In the genomic region with DNA sequence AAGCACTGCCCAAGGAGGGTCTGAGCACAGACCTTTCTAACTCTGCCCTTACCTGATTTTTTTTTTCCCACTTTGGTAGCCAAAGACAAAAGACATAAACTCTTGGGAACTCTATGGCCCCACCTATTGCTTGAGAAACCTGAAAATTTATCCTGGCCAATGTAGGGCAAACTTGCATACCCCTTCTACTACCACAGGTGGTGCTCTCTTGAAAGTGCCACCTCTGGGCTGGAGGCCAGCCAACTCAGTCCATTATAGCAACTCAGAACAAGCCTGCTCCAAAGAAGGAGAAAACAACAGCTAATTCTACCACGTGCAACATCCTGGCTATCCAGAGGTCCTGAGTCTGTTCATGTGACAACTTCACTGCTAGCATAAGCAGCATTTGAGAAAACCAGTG, we compare ENCODE assay signal across 23 cellular contexts. TPM values are rescaled to one million over a fixed set of nuclear protein-coding genes. Genes with fewer than 3 reads are reported as not detected.
DNase-seq lines count a peak whose midpoint lies in the region; ATAC-seq, FAIRE-seq and TF ChIP-seq lines count a peak whose summit lies in the region.
"Had no signal": no experiment of that assay in that cellular context is flagged by ENCODE, and none has a peak within 500 bp of the region (broad histone marks: within the 10 kb centered on the region; RNA-seq: fewer than 3 reads in every experiment).

No MANE protein-coding gene starts in this region.

- no TSS peak for BruUV-seq in MCF 10A (replicated peaks; lab: Mats Ljungman, UMichigan)

- CTCF ChIA-PET in H1 (lab: Charles Lee; ENCODE audit: partially characterized antibody) (no interaction called here), MCF 10A (lab: Yijun Ruan, JAX) (interaction anchor here (0.6 to 1.4 kb wide), 2 partner anchors 16 to 350 kb away, joined by 4 to 5 read pairs; no protein-coding TSS in a partner anchor)

- no peak overlapping the region for H4K5ac ChIP-seq in H9 (ENCODE audit: insufficient read length, low read depth, low read length)
- no peak overlapping the region for H4K5ac ChIP-seq in H1 (ENCODE audit: insufficient read length, low read depth, low read length)

- POLR2A ChIA-PET in H1 (lab: Charles Lee; ENCODE audit: partially characterized antibody): no interaction called here
- POLR2A ChIA-PET in MCF 10A (lab: Yijun Ruan, JAX): no interaction called here

- H3K36me3 ChIP-seq in BE2C (no peaks in the 10 kb centered on the region), OCI-LY1 (ENCODE audit: insufficient read depth, low read length) (no peaks in the 10 kb centered on the region), H1 (ENCODE audit: control insufficient read depth in 2 of 4, insufficient read depth in 4 of 4, low read length in 3 of 4) (no peaks in the 10 kb centered on the region)

- H3K79me1 ChIP-seq in H9 (ENCODE audit: insufficient read depth, low read depth, low read length, poor library complexity, severe bottlenecking) (no peaks in the 10 kb centered on the region), H1 (ENCODE audit: low read depth, low read length) (no peaks in the 10 kb centered on the region)

- H3K27ac Mint-ChIP-seq in H9 (no peak overlapping the region), MCF 10A (ENCODE audit: low read depth, unreplicated experiment) (no peak overlapping the region), CD14-positive monocyte (no peak overlapping the region)
- H3K27ac Mint-ChIP-seq: CD4-positive, alpha-beta memory T cell; HFFc6 had no signal

- H2AK5ac ChIP-seq in H9 (ENCODE audit: insufficient read length, low read length) (no peak overlapping the region), H1 (ENCODE audit: low read depth, low read length) (no peak overlapping the region)

- H2BK15ac ChIP-seq in H9 (ENCODE audit: low read depth, low read length) (no peak overlapping the region), H1 (ENCODE audit: low read length) (no peak overlapping the region)

- H3K79me2 ChIP-seq in H9 (ENCODE audit: insufficient read depth, low read length) (no peaks in the 10 kb centered on the region), OCI-LY1 (ENCODE audit: insufficient read depth, low read length) (no peaks in the 10 kb centered on the region), H1 (ENCODE audit: control insufficient read depth in 1 of 2, insufficient read depth in 2 of 2, low read length in 2 of 2) (no peaks in the 10 kb centered on the region)

- no peaks in the 10 kb centered on the region for H3F3A ChIP-seq in OCI-LY1 (ENCODE audit: insufficient read depth, low read length)

- H3K4me1 Mint-ChIP-seq in H9: peaks cover 7% of the 10 kb centered on the region in 2 experiments; a peak in 2 of 4 replicates
- H3K4me1 Mint-ChIP-seq in MCF 10A (ENCODE audit: insufficient read depth, unreplicated experiment): no peaks in the 10 kb centered on the region
- no peaks in the 10 kb centered on the region for H3K4me1 Mint-ChIP-seq in CD14-positive monocyte

- H3K4me3 ChIP-seq in BE2C (ENCODE audit: low read depth, low read length) (no peak overlapping the region), OCI-LY1 (ENCODE audit: low read depth, low read length, poor library complexity, severe bottlenecking) (no peak overlapping the region), H1 (ENCODE audit: extremely low read depth in 1 of 4, insufficient read depth in 2 of 4, low read depth in 3 of 4, low read length in 4 of 4) (no peak overlapping the region)

- H3T11ph ChIP-seq in H9 (ENCODE audit: low read length): no peak overlapping the region

- H3K27me3 ChIP-seq in BE2C (no peaks in the 10 kb centered on the region), H9 (ENCODE audit: insufficient read depth, low read length) (no peaks in the 10 kb centered on the region), OCI-LY1 (ENCODE audit: insufficient read depth, low read length) (no peaks in the 10 kb centered on the region), H1 (replicated peaks in 1 of 4; ENCODE audit: control insufficient read depth in 3 of 4, extremely low read depth in 1 of 4, insufficient read depth in 3 of 4, low read length in 3 of 4) (no peaks in the 10 kb centered on the region)

- TF ChIP-seq CTCF in BE2C (IDR thresholded peaks at IDR 0.05; ENCODE audit: low read depth, low read length) (peak; percentile 9; the same call in 1 of the 2 replicates), H9 (conservative IDR thresholded peaks at IDR 0.05) (peak; percentile 41; the same call in 2 of the 3 replicates), OCI-LY1 (IDR thresholded peaks at IDR 0.05; ENCODE audit: low read length) (peak; percentile 9; the same call in 1 of the 2 replicates), H1 (IDR thresholded peaks at IDR 0.05; ENCODE audit: control extremely low read depth in 1 of 3, insufficient read depth in 1 of 3, low read depth in 1 of 3, low read length in 3 of 3) (peak; percentile 2 to 32 (median 11); a peak in 3 of 4 replicates), MCF 10A (IDR thresholded peaks at IDR 0.05; ENCODE audit: unreplicated experiment) (no peak), CD14-positive monocyte (IDR thresholded peaks at IDR 0.05) (no peak)

- intact Hi-C loops in MCF 10A (cut with micrococcal nuclease) (no loop called here), CD14-positive monocyte (cut with micrococcal nuclease) (no loop called here)

- no peak overlapping the region for H2BK20ac ChIP-seq in H9 (ENCODE audit: low read depth, low read length, poor library complexity, severe bottlenecking)
- no peak overlapping the region for H2BK20ac ChIP-seq in H1 (ENCODE audit: low read length)

- H3K4me2 ChIP-seq in H9 (ENCODE audit: insufficient read depth, insufficient read length, low read length) (no peak overlapping the region), OCI-LY1 (ENCODE audit: low read length) (no peak overlapping the region), H1 (ENCODE audit: insufficient read depth in 1 of 2, low read depth in 2 of 2, low read length in 2 of 2) (no peak overlapping the region)

- H3K4me3 Mint-ChIP-seq in H9 (no peak overlapping the region), MCF 10A (ENCODE audit: unreplicated experiment) (no peak overlapping the region), CD14-positive monocyte (no peak overlapping the region)
- H3K4me3 Mint-ChIP-seq: HFFc6 had no signal

- no peak overlapping the region for H3K14ac ChIP-seq in H9 (ENCODE audit: insufficient read depth, low read length)
- no peak overlapping the region for H3K14ac ChIP-seq in H1 (ENCODE audit: insufficient read length)

- H2BK12ac ChIP-seq in H9 (ENCODE audit: insufficient read length, low read depth, low read length) (no peak overlapping the region), H1 (ENCODE audit: low read depth, low read length) (no peak overlapping the region)

- peaks cover 6 to 10% of the 10 kb centered on the region in 2 experiments for H3K9me3 Mint-ChIP-seq in H9
- H3K9me3 Mint-ChIP-seq in MCF 10A (ENCODE audit: unreplicated experiment): peaks cover 14% of the 10 kb centered on the region
- peaks cover 5 to 21% (median 14%) of the 10 kb centered on the region in 7 donors for H3K9me3 Mint-ChIP-seq in CD14-positive monocyte

- no peaks in the 10 kb centered on the region for H3K4me1 ChIP-seq in BE2C
- no peaks in the 10 kb centered on the region for H3K4me1 ChIP-seq in H9 (ENCODE audit: insufficient read depth, low read length)
- no peaks in the 10 kb centered on the region for H3K4me1 ChIP-seq in OCI-LY1 (ENCODE audit: insufficient read depth, low read length, severe bottlenecking)
- no peaks in the 10 kb centered on the region for H3K4me1 ChIP-seq in H1 (replicated peaks in 1 of 4; ENCODE audit: control insufficient read depth in 3 of 4, insufficient read depth in 4 of 4, low read length in 3 of 4)

- H3K56ac ChIP-seq in H9 (ENCODE audit: insufficient read length, low read depth, low read length): no peak overlapping the region
- H3K56ac ChIP-seq in H1 (replicated peaks; ENCODE audit: insufficient read length, low read depth, low read length): no peak overlapping the region

- no peaks in the 10 kb centered on the region for H3K9me2 ChIP-seq in OCI-LY1 (ENCODE audit: low read depth, low read length)

- ATAC-seq in HG02759 (IDR thresholded peaks at IDR 0.05; ENCODE audit: unreplicated experiment): no peak
- ATAC-seq: Panc1, SK-N-SH treated with all-trans-retinoic acid at 6 μM for 48 hours had no signal

- no CpG with 5 or more reads among the region's 1 CpG for WGBS in H9 (ENCODE audit: extremely low coverage, insufficient read length, low lambda C conversion rate)
- WGBS in H1 (ENCODE audit: extremely low coverage in 1 of 2, insufficient coverage in 1 of 2, insufficient read length in 1 of 2, insufficient replicate concordance in 2 of 2, low coverage in 1 of 2, low lambda C conversion rate in 2 of 2, missing lambda C conversion rate in 1 of 2), 2 experiments: 100% methylated on average over 1 of the region's 1 CpG; no CpG with 5 or more reads in 1 of the 2 experiments

- no peaks in the 10 kb centered on the region for H3K23me2 ChIP-seq in H9 (ENCODE audit: insufficient read length, low read depth, low read length, poor library complexity, severe bottlenecking)
- H3K23me2 ChIP-seq in H1 (ENCODE audit: low read depth, low read length): no peaks in the 10 kb centered on the region

- peaks cover 2% of the 10 kb centered on the region; the same call in 1 of the 2 replicates for H3K27me3 Mint-ChIP-seq in H9 (ENCODE audit: low read depth)
- H3K27me3 Mint-ChIP-seq in MCF 10A (ENCODE audit: insufficient read depth, unreplicated experiment): no peaks in the 10 kb centered on the region
- peaks cover 0 to 2% (median 1%) of the 10 kb centered on the region in 3 donors for H3K27me3 Mint-ChIP-seq in CD14-positive monocyte (ENCODE audit: low read depth in 3 of 3)
- H3K27me3 Mint-ChIP-seq: CD4-positive, alpha-beta memory T cell had no signal

- no peaks in the 10 kb centered on the region for H4K20me1 ChIP-seq in H9 (ENCODE audit: control insufficient read depth, insufficient read depth, insufficient read length)
- no peaks in the 10 kb centered on the region for H4K20me1 ChIP-seq in OCI-LY1 (ENCODE audit: insufficient read depth, low read length)
- no peaks in the 10 kb centered on the region for H4K20me1 ChIP-seq in H1 (replicated peaks in 1 of 2; ENCODE audit: control insufficient read depth in 1 of 2, insufficient read depth in 2 of 2, low read length in 2 of 2)

- TF ChIP-seq RAD21 in H1 (IDR thresholded peaks at IDR 0.05 in 1 of 2, conservative IDR thresholded peaks at IDR 0.05 in 1 of 2; ENCODE audit: low read depth in 2 of 2, low read length in 2 of 2): peak; percentile 8 to 23; a peak in 2 of 4 replicates

- H2BK120ac ChIP-seq in H9 (ENCODE audit: low read depth, low read length, poor library complexity, severe bottlenecking) (no peak overlapping the region), H1 (replicated peaks; ENCODE audit: low read depth, low read length) (no peak overlapping the region)

- H2AFZ ChIP-seq in H9 (ENCODE audit: low read length): no peak overlapping the region
- H2AFZ ChIP-seq in OCI-LY1 (ENCODE audit: low read length): no peak overlapping the region
- H2AFZ ChIP-seq in H1 (ENCODE audit: low read length): no peak overlapping the region; the same call in 1 of the 2 replicates

- H2BK5ac ChIP-seq in H9 (ENCODE audit: insufficient read length, low read length) (no peak overlapping the region), H1 (ENCODE audit: low read depth, low read length) (no peak overlapping the region)

- H4K91ac ChIP-seq in H9 (ENCODE audit: insufficient read length, low read depth, low read length) (no peak overlapping the region), H1 (replicated peaks; ENCODE audit: insufficient read length, low read length) (no peak overlapping the region)

- DNase-seq in BE2C (no peak), H9 (no peak), H1 (ENCODE audit: low read depth in 1 of 2, low spot score in 2 of 2) (no peak), MCF 10A (ENCODE audit: unreplicated experiment) (no peak), HPDE6-E6E7 (ENCODE audit: extremely low spot score) (no peak), CD14-positive monocyte (ENCODE audit: low spot score) (no peak)
- DNase-seq: CD4-positive, alpha-beta memory T cell; EL; GF-D8; HFFc6; KG1; NCI-H1694; NCI-H2081 treated with DMSO at 0.1 percent for 48 hours; NCI-H446 treated with DMSO at 0.1 percent for 48 hours; NCI-H526 treated with DMSO at 0.1 percent for 48 hours had no signal

- H3K4ac ChIP-seq in H9 (ENCODE audit: low read depth, low read length) (no peak overlapping the region), H1 (replicated peaks; ENCODE audit: insufficient read length, low read depth, low read length) (no peak overlapping the region)

- TF ChIP-seq EP300 in H1 (IDR thresholded peaks at IDR 0.05; ENCODE audit: borderline replicate concordance in 1 of 2, low read depth in 2 of 2, low read length in 2 of 2): no peak

- H3K23ac ChIP-seq in H9 (ENCODE audit: insufficient read length, low read depth, low read length) (no peak overlapping the region), H1 (ENCODE audit: insufficient read length) (no peak overlapping the region)

- no peaks in the 10 kb centered on the region for H3K9me3 ChIP-seq in BE2C
- no peaks in the 10 kb centered on the region for H3K9me3 ChIP-seq in H9 (ENCODE audit: control insufficient read depth, low read depth, low read length)
- peaks cover 8% of the 10 kb centered on the region for H3K9me3 ChIP-seq in OCI-LY1 (ENCODE audit: low read length)
- H3K9me3 ChIP-seq in H1 (ENCODE audit: insufficient read depth in 2 of 2, low read depth in 1 of 2, low read length in 1 of 2): peaks cover 0 to 4% of the 10 kb centered on the region in 2 experiments; a peak in 1 of 4 replicates

- H3K18ac ChIP-seq in H9 (ENCODE audit: insufficient read length, low read depth, low read length): no peak overlapping the region
- H3K18ac ChIP-seq in H1 (ENCODE audit: extremely low read depth, low read length): no peak overlapping the region

- H4K8ac ChIP-seq in H9 (replicated peaks; ENCODE audit: insufficient read length, low read depth, low read length): no peak overlapping the region
- no peak overlapping the region for H4K8ac ChIP-seq in H1 (ENCODE audit: extremely low read depth, insufficient read depth, low read length)

- no peak for TF ChIP-seq POLR2A in H1 (IDR thresholded peaks at IDR 0.05; ENCODE audit: control extremely low read depth in 1 of 2, low read depth in 2 of 2, low read length in 2 of 2)

- FAIRE-seq in H1 (lab: Jason Lieb, UNC): no peak
- FAIRE-seq: H54 had no signal

- peaks cover 0 to 20% (median 0%) of the 10 kb centered on the region in 3 experiments; a peak in 3 of 7 replicates for H3K36me3 Mint-ChIP-seq in H9 (ENCODE audit: insufficient read depth in 1 of 3, low read depth in 3 of 3)
- H3K36me3 Mint-ChIP-seq in MCF 10A (ENCODE audit: insufficient read depth, unreplicated experiment): no peaks in the 10 kb centered on the region
- no peaks in the 10 kb centered on the region for H3K36me3 Mint-ChIP-seq in CD14-positive monocyte

- H3K27ac ChIP-seq in H9 (ENCODE audit: insufficient read length, low read depth, low read length) (no peak overlapping the region), OCI-LY1 (ENCODE audit: low read depth, low read length, poor library complexity, severe bottlenecking) (no peak overlapping the region), H1 (ENCODE audit: low read depth, low read length) (no peak overlapping the region)

- no peak overlapping the region for H3K9ac ChIP-seq in H9 (ENCODE audit: extremely low read depth, insufficient read length, low read length)
- H3K9ac ChIP-seq in OCI-LY1 (ENCODE audit: low read length): no peak overlapping the region
- no peak overlapping the region for H3K9ac ChIP-seq in H1 (replicated peaks in 1 of 4; ENCODE audit: extremely low read depth in 1 of 4, low read depth in 3 of 4, low read length in 3 of 4)

RNA-seq across cellular contexts. Expression of a gene that starts 55.7 kb away (rescaled TPM):
- 3.8 TPM for polyA plus RNA-seq in BE2C (2012; ENCODE audit: insufficient read depth, insufficient read length, low read depth)
- total RNA-seq in H9 (2021) (not detected in 2 replicates), MCF 10A (2022) (0.20 and 0.42 TPM in 2 replicates)
- total RNA-seq in H1 (2021; fragmentation: NEBNext Ultra II Directional; extraction: Animal tissue kit (Norgen Biotek cat#: 25700)): 0.06 TPM in 1 of 2 replicates, not detected in the other
- polyA plus RNA-seq in H1 (2011; rRNA removed) (not detected in 2 replicates), CD14-positive monocyte (not detected)
- polyA plus RNA-seq in H1 (2011; cell fraction: cytosol; rRNA removed): not detected
- not detected for polyA plus RNA-seq in H1 (2011; cell fraction: nucleus; rRNA removed)
- polyA plus RNA-seq in H1 (2012, experiment 1 of 2): not detected in 4 replicates
- polyA plus RNA-seq in H1 (2012, experiment 2 of 2): not detected
- polyA plus RNA-seq in H1 (2013, experiment 1 of 2): 0.02 TPM
- 0.02 TPM for polyA plus RNA-seq in H1 (2013, experiment 2 of 2)
- polyA minus RNA-seq in H1 (2011; rRNA and poly(A)+ RNA removed): not detected in 2 replicates
- polyA minus RNA-seq in H1 (2011; cell fraction: cytosol; rRNA and poly(A)+ RNA removed): not detected
- not detected for polyA minus RNA-seq in H1 (2011; cell fraction: nucleus; rRNA and poly(A)+ RNA removed)
- total RNA-seq: A673, HFFc6, HT-29 had no signal
- polyA plus RNA-seq: BJ had no signal

Comparison
In these comparisons a context has a peak if more than half of its experiments do, and no peak if none do; other contexts are left out.
1. CTCF ChIP-seq: peak in BE2C (single experiment), H9 (single experiment), OCI-LY1 (single experiment) and H1 (3 of 3); none in MCF 10A (single experiment) and CD14-positive monocyte (single experiment).